Comparison of ENCODE assay signal across 1 cellular context in the genomic region with DNA sequence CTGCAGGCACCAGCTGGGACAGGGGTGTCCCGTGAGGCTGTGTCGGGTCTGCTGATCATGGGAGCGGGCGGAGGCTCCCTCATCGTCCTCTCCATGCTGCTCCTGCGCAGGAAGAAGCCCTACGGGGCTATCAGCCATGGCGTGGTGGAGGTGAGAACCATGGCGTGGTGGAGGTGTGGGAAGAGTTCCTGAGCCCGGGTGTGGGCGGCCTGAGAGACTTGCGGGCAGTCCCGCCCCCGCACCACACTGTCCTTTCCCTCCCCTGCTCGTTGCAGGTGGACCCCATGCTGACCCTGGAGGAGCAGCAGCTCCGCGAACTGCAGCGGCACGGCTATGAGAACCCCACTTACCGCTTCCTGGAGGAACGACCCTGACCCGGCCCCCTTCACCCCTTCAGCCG.
TF ChIP-seq lines count a peak whose summit lies in the region.

No MANE protein-coding gene starts in this region.

TF ChIP-seq in K562, 482 proteins besides CTCF, POLR2A, EP300 and RAD21:
- TF ChIP-seq RNF2 (IDR thresholded peaks at IDR 0.05) (no peak), EGR1 (conservative IDR thresholded peaks at IDR 0.05) (peak; percentile 82)
